Comparison of ENCODE assay signal across 1 cellular context in genomic region chr19:1446713-1447564, GRCh38.
TF ChIP-seq lines count a peak whose summit lies in the region.

No MANE protein-coding gene starts in this region.

TF ChIP-seq in K562, 482 proteins besides CTCF, POLR2A, EP300 and RAD21 (continued from another document and continues in another):
- TF ChIP-seq E4F1 (CRISPR knock-in tag; IDR thresholded peaks at IDR 0.05; ENCODE audit: borderline replicate concordance), result no peak
- TF ChIP-seq ZNF232 (CRISPR knock-in tag; IDR thresholded peaks at IDR 0.05), result 0 out of 2 replicates have a peak, but pooled peaks have one; percentile 61
- TF ChIP-seq SMARCE1 (IDR thresholded peaks at IDR 0.05), result no peak
- TF ChIP-seq DMBX1 (CRISPR knock-in tag; IDR thresholded peaks at IDR 0.05; ENCODE audit: borderline replicate concordance), result no peak
- TF ChIP-seq AFF1 (IDR thresholded peaks at IDR 0.05; ENCODE audit: low read depth in 1 of 2, partially characterized antibody in 2 of 2), result peak in 1 of 2 experiments; percentile 64
- no peak for TF ChIP-seq ZNF165 (CRISPR knock-in tag; IDR thresholded peaks at IDR 0.05; ENCODE audit: borderline replicate concordance)
- TF ChIP-seq SNAPC5 (CRISPR knock-in tag; IDR thresholded peaks at IDR 0.05), result no peak
- no peak for TF ChIP-seq SMARCA5 (IDR thresholded peaks at IDR 0.05)
- TF ChIP-seq L3MBTL2 (IDR thresholded peaks at IDR 0.05), result peak; percentile 45; the same call in 1 of the 2 replicates
- no peak for TF ChIP-seq POLR3G (IDR thresholded peaks at IDR 0.05; ENCODE audit: extremely low read depth, insufficient read length, insufficient replicate concordance)
- TF ChIP-seq PHF21A (IDR thresholded peaks at IDR 0.05; ENCODE audit: borderline replicate concordance, low read depth), result no peak
- TF ChIP-seq DDX20 (tag; IDR thresholded peaks at IDR 0.05; ENCODE audit: low read depth), result no peak
- TF ChIP-seq EGR1 (conservative IDR thresholded peaks at IDR 0.05), result peak; percentile 32; the same call in 1 of the 2 replicates
- TF ChIP-seq ZNF384 (IDR thresholded peaks at IDR 0.05; ENCODE audit: low read depth, low read length), result no peak
- TF ChIP-seq ZSCAN32 (CRISPR knock-in tag; IDR thresholded peaks at IDR 0.05), result no peak
- TF ChIP-seq POU5F1 (IDR thresholded peaks at IDR 0.05; ENCODE audit: borderline replicate concordance, low read depth, low read length, partially characterized antibody), result no peak
- 0 out of 2 replicates have a peak, but pooled peaks have one; percentile 41 for TF ChIP-seq ZNF124 (CRISPR knock-in tag; IDR thresholded peaks at IDR 0.05)
- no peak for TF ChIP-seq ZNF395 (CRISPR knock-in tag; IDR thresholded peaks at IDR 0.05)
- TF ChIP-seq RBFOX2 (IDR thresholded peaks at IDR 0.05; ENCODE audit: low read depth, low read length), result no peak
- no peak for TF ChIP-seq CGGBP1 (CRISPR knock-in tag; IDR thresholded peaks at IDR 0.05)
- no peak for TF ChIP-seq ZBTB40 (IDR thresholded peaks at IDR 0.05)
- TF ChIP-seq ZBTB40 (CRISPR knock-in tag; IDR thresholded peaks at IDR 0.05), result no peak
- no peak for TF ChIP-seq TRIM24 (IDR thresholded peaks at IDR 0.05)
- no peak for TF ChIP-seq GTF2E2 (tag; IDR thresholded peaks at IDR 0.05)
- no peak for TF ChIP-seq HOXB6 (CRISPR knock-in tag; IDR thresholded peaks at IDR 0.05; ENCODE audit: borderline replicate concordance)
- no peak for TF ChIP-seq HBP1 (CRISPR knock-in tag; IDR thresholded peaks at IDR 0.05)
- no peak for TF ChIP-seq ESRRB (CRISPR knock-in tag; IDR thresholded peaks at IDR 0.05; ENCODE audit: borderline replicate concordance)
- TF ChIP-seq CHAMP1 (IDR thresholded peaks at IDR 0.05), result no peak
- no peak for TF ChIP-seq TFE3 (CRISPR knock-in tag; IDR thresholded peaks at IDR 0.05)
- TF ChIP-seq PCBP2 (IDR thresholded peaks at IDR 0.05; ENCODE audit: low read depth, low read length, poor library complexity, severe bottlenecking), result no peak
- no peak for TF ChIP-seq BCL6 (CRISPR knock-in tag; IDR thresholded peaks at IDR 0.05)
- TF ChIP-seq XRCC5 (IDR thresholded peaks at IDR 0.05; ENCODE audit: low read depth, low read length), result no peak
- no peak for TF ChIP-seq SRSF1 (IDR thresholded peaks at IDR 0.05; ENCODE audit: low read depth, low read length)
